Comparison of ENCODE assay signal across 18 cellular contexts in the genomic region with DNA sequence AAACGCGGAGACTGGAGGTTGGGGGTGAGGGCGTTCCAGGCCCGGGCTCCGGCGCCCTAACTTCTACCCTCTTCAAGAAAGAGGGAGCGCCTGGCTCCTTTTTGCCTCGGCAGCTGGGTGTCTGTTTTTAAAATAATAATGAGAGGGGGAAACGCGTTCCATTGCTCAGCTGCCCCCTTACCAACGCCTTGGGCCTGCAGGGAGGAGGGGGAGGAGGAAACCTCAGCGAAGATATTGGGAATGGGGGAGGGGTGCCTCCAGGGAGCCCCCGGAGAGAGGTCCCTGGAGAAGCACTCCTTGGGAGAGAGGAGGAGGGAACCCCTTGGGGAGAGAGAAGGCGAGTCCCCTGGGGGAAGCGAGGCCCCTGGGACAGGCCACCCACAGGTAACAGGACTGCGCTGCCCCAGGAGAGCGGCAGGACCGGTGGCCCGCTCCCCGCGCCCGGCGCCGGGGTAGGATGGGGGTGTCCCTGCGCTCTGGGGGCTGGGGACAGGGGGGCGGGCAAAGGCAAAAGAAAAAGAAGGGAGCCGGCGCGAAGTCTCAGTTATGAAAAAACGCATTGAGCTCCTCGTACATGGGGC. TPM values are rescaled to one million over a fixed set of nuclear protein-coding genes. Genes with fewer than 3 reads are reported as not detected.
DNase-seq lines count a peak whose midpoint lies in the region; ATAC-seq and TF ChIP-seq lines count a peak whose summit lies in the region.
"Had no signal": no experiment of that assay in that cellular context is flagged by ENCODE, and none has a peak within 500 bp of the region (broad histone marks: within the 10 kb centered on the region; RNA-seq: fewer than 3 reads in every experiment).

No MANE protein-coding gene starts in this region.

- peak overlapping the region; percentile 69; the same call in 1 of the 2 replicates for H2AFZ ChIP-seq in Karpas-422 (ENCODE audit: low read length)
- H2AFZ ChIP-seq: PC-9 had no signal

- H3K79me2 ChIP-seq in Karpas-422 (ENCODE audit: low read length): no peaks in the 10 kb centered on the region

- H3K9ac ChIP-seq in Karpas-422 (ENCODE audit: low read length): peak overlapping the region; percentile 80
- H3K9ac ChIP-seq in endodermal cell (ENCODE audit: extremely low read depth, low read length, poor library complexity, severe bottlenecking): no peak overlapping the region

- H3K36me3 Mint-ChIP-seq in endodermal cell (ENCODE audit: low read depth): no peaks in the 10 kb centered on the region

- no peaks in the 10 kb centered on the region for H3K9me3 Mint-ChIP-seq in endodermal cell

- H3K4me3 Mint-ChIP-seq in endodermal cell: peak overlapping the region; percentile 26

- H3K27me3 ChIP-seq in left ventricle myocardium inferior (ENCODE audit: low read depth) (peaks cover 100% of the 10 kb centered on the region), Karpas-422 (ENCODE audit: low read length) (no peaks in the 10 kb centered on the region), endodermal cell (ENCODE audit: control insufficient read depth, insufficient read depth, low read length, poor library complexity, severe bottlenecking) (peaks cover 100% of the 10 kb centered on the region), suprapubic skin (peaks cover 99% of the 10 kb centered on the region)

- H3K36me3 ChIP-seq in left ventricle myocardium inferior (no peaks in the 10 kb centered on the region), Karpas-422 (ENCODE audit: insufficient read depth, low read length) (no peaks in the 10 kb centered on the region), endodermal cell (ENCODE audit: control insufficient read depth, insufficient read depth, low read length) (no peaks in the 10 kb centered on the region), suprapubic skin (no peaks in the 10 kb centered on the region)
- H3K36me3 ChIP-seq: left lung, right atrium auricular region had no signal

- TF ChIP-seq POLR2A in suprapubic skin (IDR thresholded peaks at IDR 0.05): no peak

- no peaks in the 10 kb centered on the region for H3K9me3 ChIP-seq in left ventricle myocardium inferior (replicated peaks)
- no peaks in the 10 kb centered on the region for H3K9me3 ChIP-seq in Karpas-422 (ENCODE audit: low read length)
- H3K9me3 ChIP-seq in endodermal cell (ENCODE audit: control insufficient read depth, low read length): no peaks in the 10 kb centered on the region
- no peaks in the 10 kb centered on the region for H3K9me3 ChIP-seq in suprapubic skin
- H3K9me3 ChIP-seq: left lung, right atrium auricular region had no signal

- peaks cover 5% of the 10 kb centered on the region; the same call in 1 of the 2 replicates for H4K20me1 ChIP-seq in Karpas-422 (ENCODE audit: insufficient read depth, low read depth, low read length)

- whole genome bisulfite sequencing in endodermal cell (ENCODE audit: insufficient coverage in 1 of 2, insufficient read length in 1 of 2), 2 experiments: 2 to 7% methylated on average over 3 to 31 of the region's 31 CpGs
- WGBS in suprapubic skin: 7% methylated on average over 22 of the region's 31 CpGs

- no peak for TF ChIP-seq EP300 in suprapubic skin (IDR thresholded peaks at IDR 0.05)

- no peak for ATAC-seq in Right ventricle myocardium superior (ENCODE audit: poor library complexity)

- no peaks in the 10 kb centered on the region for H3K9me2 ChIP-seq in Karpas-422 (replicated peaks; ENCODE audit: insufficient read depth, low read length)

- H3K4me2 ChIP-seq in Karpas-422 (ENCODE audit: low read depth, low read length, poor library complexity, severe bottlenecking): peak overlapping the region; percentile 97
- H3K4me2 ChIP-seq: PC-9 had no signal

- peaks cover 42% of the 10 kb centered on the region for H3K4me1 ChIP-seq in left ventricle myocardium inferior
- peaks cover 32% of the 10 kb centered on the region for H3K4me1 ChIP-seq in Karpas-422 (ENCODE audit: low read length)
- no peaks in the 10 kb centered on the region for H3K4me1 ChIP-seq in endodermal cell (ENCODE audit: control insufficient read depth, insufficient read depth, low read length)
- peaks cover 49% of the 10 kb centered on the region for H3K4me1 ChIP-seq in suprapubic skin

- peaks cover 97% of the 10 kb centered on the region for H3K27me3 Mint-ChIP-seq in endodermal cell (ENCODE audit: insufficient read depth)

- no peak for TF ChIP-seq CTCF in left ventricle myocardium inferior (IDR thresholded peaks at IDR 0.05; ENCODE audit: borderline replicate concordance)
- no peak for TF ChIP-seq CTCF in endodermal cell (conservative IDR thresholded peaks at IDR 0.05)
- no peak for TF ChIP-seq CTCF in suprapubic skin (IDR thresholded peaks at IDR 0.05)

- no peak overlapping the region for H3K27ac Mint-ChIP-seq in endodermal cell

- intact Hi-C loops in left ventricle myocardium inferior (cut with micrococcal nuclease): no loop called here
- intact Hi-C loops in Right ventricle myocardium superior (cut with DNase I): no loop called here

- H3K4me3 ChIP-seq in left ventricle myocardium inferior: peak overlapping the region; percentile 51
- H3K4me3 ChIP-seq in Karpas-422 (ENCODE audit: low read length): peak overlapping the region; percentile 76
- no peak overlapping the region for H3K4me3 ChIP-seq in endodermal cell (ENCODE audit: low read length)
- H3K4me3 ChIP-seq in suprapubic skin: peak overlapping the region; percentile 43
- H3K4me3 ChIP-seq: left lung, PC-9 had no signal

- no peak overlapping the region for H3K27ac ChIP-seq in left ventricle myocardium inferior (replicated peaks)
- H3K27ac ChIP-seq in Karpas-422 (ENCODE audit: low read length): no peak overlapping the region
- no peak overlapping the region for H3K27ac ChIP-seq in endodermal cell (ENCODE audit: low read depth, low read length)
- H3K27ac ChIP-seq in suprapubic skin: no peak overlapping the region
- H3K27ac ChIP-seq: left lung, PC-9, right atrium auricular region had no signal

- DNase-seq in left ventricle myocardium inferior (no peak), Right ventricle myocardium superior (no peak), Karpas-422 (peak; percentile 71), endodermal cell (peak; percentile 70), suprapubic skin (ENCODE audit: low spot score in 2 of 2) (no peak), NCI-H2196 (lab: John Stamatoyannopoulos, UW; ENCODE audit: unreplicated experiment) (no peak), SIG-M5 (lab: John Stamatoyannopoulos, UW) (no peak), hippocampal formation (lab: John Stamatoyannopoulos, UW) (no peak)
- DNase-seq: activated CD4-positive, alpha-beta T cell treated with anti-CD3 and anti-CD28 coated beads for 4 hours; activated effector memory CD4-positive, alpha-beta T cell treated with anti-CD3 and anti-CD28 coated beads, Interleukin-2, amount 50 U/mL, for 16 hours; central memory CD4-positive, alpha-beta T cell; left lung; NCI-H226; PC-9 had no signal

- peaks cover 5% of the 10 kb centered on the region for H3K4me1 Mint-ChIP-seq in endodermal cell

RNA-seq across cellular contexts. Expression of gene NEUROD2, which starts 2.7 kb away (rescaled TPM):
- total RNA-seq in left ventricle myocardium inferior (not detected), Right ventricle myocardium superior (not detected), endodermal cell (not detected), suprapubic skin (not detected)
- not detected in 2 replicates for total RNA-seq in Karpas-422 (2014; rRNA removed; shearing (Covaris generic); ENCODE audit: low replicate concordance)
- not detected for polyA plus RNA-seq in endodermal cell (2013, experiment 1 of 2)
- polyA plus RNA-seq in endodermal cell (2013, experiment 2 of 2): not detected
- total RNA-seq: epithelial cell of proximal tubule, left lung, PC-9, right atrium auricular region had no signal
- polyA plus RNA-seq: BJ, neural cell had no signal

RNA-seq across cellular contexts. Expression of gene PPP1R1B, which starts 21.8 kb away (rescaled TPM):
- total RNA-seq in left ventricle myocardium inferior (0.36 TPM), Right ventricle myocardium superior (0.35 TPM), endodermal cell (1 to 10 TPM; 1.0 to 2.1 TPM), suprapubic skin (100 to 1,000 TPM in 1 of 4 donors, 10 to 100 TPM in 3; 43.7 to 112 (median 70.4) TPM)
- not detected in 2 replicates for total RNA-seq in Karpas-422 (2014; rRNA removed; shearing (Covaris generic); ENCODE audit: low replicate concordance)
- polyA plus RNA-seq in endodermal cell (2013, experiment 1 of 2): 0.46 TPM
- not detected for polyA plus RNA-seq in endodermal cell (2013, experiment 2 of 2)
- total RNA-seq: epithelial cell of proximal tubule, PC-9 had no signal
- polyA plus RNA-seq: BJ had no signal

RNA-seq across cellular contexts. Expression of gene STARD3, which starts 31.9 kb away (rescaled TPM):
- total RNA-seq in left ventricle myocardium inferior: 15.7 TPM
- total RNA-seq in Right ventricle myocardium superior: 13.9 TPM
- total RNA-seq in Karpas-422 (2014; rRNA removed; shearing (Covaris generic); ENCODE audit: low replicate concordance): 42.9 and 43.5 TPM in 2 replicates
- 10 to 100 TPM; 60.3 to 60.5 TPM for total RNA-seq in endodermal cell
- 52.0 TPM for polyA plus RNA-seq in endodermal cell (2013, experiment 1 of 2)
- polyA plus RNA-seq in endodermal cell (2013, experiment 2 of 2): 54.0 TPM
- 100 to 1,000 TPM in 2 of 4 donors, 10 to 100 TPM in 2; 51.7 to 156 (median 83.9) TPM for total RNA-seq in suprapubic skin

Comparison
In these comparisons a context has a peak if more than half of its experiments do, and no peak if none do; other contexts are left out.
1. DNase-seq: peak in Karpas-422 (single experiment) and endodermal cell (single experiment); none in left ventricle myocardium inferior (single experiment), Right ventricle myocardium superior (single experiment), suprapubic skin (0 of 2), NCI-H2196 (single experiment), SIG-M5 (single experiment) and hippocampal formation (0 of 2).
2. RNA of gene PPP1R1B, which starts 21.8 kb away (total RNA-seq): 43.7 to 112 TPM in suprapubic skin; 1.0 to 2.1 TPM in endodermal cell, 0.36 TPM in left ventricle myocardium inferior (single experiment), 0.35 TPM in Right ventricle myocardium superior (single experiment) and not detected in Karpas-422; every median in the first group is over 10 times any median in the second.